ENCODE assay signal across 9 cellular contexts in the genomic region with DNA sequence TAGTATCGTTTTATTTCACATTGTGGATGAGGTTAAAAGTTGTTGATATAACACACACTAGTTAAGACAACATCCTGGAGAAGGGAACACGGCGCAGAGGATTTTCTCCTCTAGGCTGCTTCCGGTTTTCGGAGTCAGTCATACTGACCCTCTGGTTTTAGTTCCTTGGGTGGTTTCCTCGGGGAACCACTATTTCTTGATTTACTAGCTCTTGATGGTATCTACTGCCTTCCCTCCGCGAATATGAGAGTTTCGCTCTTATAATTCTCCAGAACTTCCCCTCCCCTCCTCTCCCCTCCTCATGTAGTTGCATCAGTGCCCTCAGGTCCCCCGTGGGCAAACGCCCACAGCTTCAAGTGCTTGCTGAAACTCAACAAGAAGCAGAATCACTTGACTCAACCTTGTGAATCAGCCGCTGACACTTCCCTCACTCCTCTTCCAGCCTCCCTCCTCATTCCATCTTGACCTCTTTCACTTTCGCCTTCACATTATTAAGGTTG. TPM values are rescaled to one million over a fixed set of nuclear protein-coding genes. Genes with fewer than 3 reads are reported as not detected.
DNase-seq lines count a peak whose midpoint lies in the region; ATAC-seq and TF ChIP-seq lines count a peak whose summit lies in the region.
"Had no signal": no experiment of that assay in that cellular context is flagged by ENCODE, and none has a peak within 500 bp of the region (broad histone marks: within the 10 kb centered on the region; RNA-seq: fewer than 3 reads in every experiment).

No MANE protein-coding gene starts in this region.

- peak; percentile 56 to 66 for DNase-seq in activated CD4-positive, alpha-beta T cell treated with anti-CD3 and anti-CD28 coated beads for 24 hours (ENCODE audit: low read depth in 2 of 2)
- DNase-seq in activated CD4-positive, alpha-beta T cell treated with anti-CD3 and anti-CD28 coated beads, Interleukin-2, amount 50 U/mL, for 1 hour = no peak
- DNase-seq in activated T-cell treated with anti-CD3 and anti-CD28 coated beads for 48 hours (ENCODE audit: low read depth) (peak; percentile 71), H7 (no peak), gastrocnemius medialis (no peak)
- DNase-seq in stimulated activated CD4-positive, alpha-beta T cell treated with anti-CD3 and anti-CD28 coated beads, Interleukin-1b, Interleukin-23, amount 100 ng/mL, for 4 hours (ENCODE audit: low read depth in 2 of 2) = peak; percentile 55 to 57

- no peaks in the 10 kb centered on the region for H3K4me1 ChIP-seq in gastrocnemius medialis
- H3K4me1 ChIP-seq: tibial artery had no signal

- TF ChIP-seq CTCF in gastrocnemius medialis (IDR thresholded peaks at IDR 0.05 in 4 of 5, conservative IDR thresholded peaks at IDR 0.05 in 1 of 5) = no peak

- ATAC-seq in HG03354 (IDR thresholded peaks at IDR 0.05; ENCODE audit: poor library complexity, severe bottlenecking, unreplicated experiment) (peak; percentile 66), GM19351 (IDR thresholded peaks at IDR 0.05; ENCODE audit: unreplicated experiment) (no peak), gastrocnemius medialis (no peak)

- intact Hi-C loops in gastrocnemius medialis (cut with DNase I; ENCODE audit: low total_unique reads) = no loop called here

- H3K27me3 ChIP-seq in H7 (ENCODE audit: control insufficient read depth, insufficient read depth, low read length) (no peaks in the 10 kb centered on the region), gastrocnemius medialis (peaks cover 30 to 43% (median 33%) of the 10 kb centered on the region in 3 donors)

- H3K4me3 ChIP-seq in H7 (ENCODE audit: insufficient read depth, low read depth, low read length) (no peak overlapping the region), gastrocnemius medialis (no peak overlapping the region)
- H3K4me3 ChIP-seq: tibial artery had no signal

- TF ChIP-seq POLR2A in gastrocnemius medialis (IDR thresholded peaks at IDR 0.05) = no peak

- H3K36me3 ChIP-seq in H7 (replicated peaks; ENCODE audit: control insufficient read depth, insufficient read depth, low read length) (no peaks in the 10 kb centered on the region), gastrocnemius medialis (no peaks in the 10 kb centered on the region)
- H3K36me3 ChIP-seq: tibial artery had no signal

- H3K27ac ChIP-seq in gastrocnemius medialis = no peak overlapping the region
- H3K27ac ChIP-seq: tibial artery had no signal

- in situ Hi-C loops in gastrocnemius medialis (cut with MboI; ENCODE audit: low sequenced_read_pairs in 4 of 4) = no loop called here

- no peaks in the 10 kb centered on the region for H3K9me3 ChIP-seq in gastrocnemius medialis
- H3K9me3 ChIP-seq: tibial artery had no signal

RNA-seq across cellular contexts. Expression of gene APOBEC3A, which starts 15.9 kb away (rescaled TPM):
- total RNA-seq in H7 (2014; rRNA removed; shearing (Covaris generic)) = not detected in 2 replicates
- total RNA-seq in gastrocnemius medialis = under 1 TPM in 2 of 4 donors, not detected in 2; 0.75 to 0.76 TPM

RNA-seq across cellular contexts. Expression of gene APOBEC3B, which starts 40.6 kb away (rescaled TPM):
- total RNA-seq in H7 (2014; rRNA removed; shearing (Covaris generic)) = 4.4 and 6.5 TPM in 2 replicates
- under 1 TPM in 1 of 4 donors, not detected in 3; 0.62 TPM for total RNA-seq in gastrocnemius medialis

Comparison
In these comparisons a context has a peak if more than half of its experiments do, and no peak if none do; other contexts are left out.
1. DNase-seq: peak in activated CD4-positive, alpha-beta T cell treated with anti-CD3 and anti-CD28 coated beads for 24 hours (2 of 2), activated T-cell treated with anti-CD3 and anti-CD28 coated beads for 48 hours (single experiment) and stimulated activated CD4-positive, alpha-beta T cell treated with anti-CD3 and anti-CD28 coated beads, Interleukin-1b, Interleukin-23, amount 100 ng/mL, for 4 hours (2 of 2); none in activated CD4-positive, alpha-beta T cell treated with anti-CD3 and anti-CD28 coated beads, Interleukin-2, amount 50 U/mL, for 1 hour (single experiment), H7 (single experiment) and gastrocnemius medialis (0 of 2).